In the genomic region with DNA sequence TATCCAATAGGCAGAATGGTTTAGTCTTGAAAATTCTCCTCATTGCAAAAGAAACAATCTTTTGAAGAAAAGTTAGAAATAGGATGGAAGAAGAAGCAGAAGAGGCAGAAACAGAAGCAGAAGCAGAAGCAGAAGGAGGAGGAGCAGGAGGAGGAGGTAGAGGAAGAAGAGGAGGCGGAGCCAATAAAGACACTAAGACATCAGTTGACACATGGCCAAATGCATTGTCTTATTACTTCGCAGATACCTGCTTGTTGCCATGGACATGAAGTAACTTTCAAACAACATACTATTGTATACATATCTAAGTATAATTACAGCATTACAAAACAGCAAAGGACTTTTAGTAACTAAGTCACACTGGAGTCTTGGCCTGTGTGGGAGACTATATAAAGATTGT, we compare ENCODE assay signal across 25 cellular contexts.
"Had no signal": no experiment of that assay in that cellular context is flagged by ENCODE, and none has a peak within 500 bp of the region (broad histone marks: within the 10 kb centered on the region; RNA-seq: fewer than 3 reads in every experiment).

No MANE protein-coding gene starts in this region.

- H3K79me2 ChIP-seq: parathyroid adenoma had no signal

- H3K4me3 ChIP-seq: coronary artery, gastrocnemius medialis, heart left ventricle, lung, neural progenitor cell, right lobe of liver, thoracic aorta, tibial nerve, upper lobe of left lung had no signal

- H3K27me3 ChIP-seq: gastrocnemius medialis, heart left ventricle, neural progenitor cell, right lobe of liver, tibial nerve, upper lobe of left lung had no signal

- H3K9me3 ChIP-seq: gastrocnemius medialis, heart left ventricle, right lobe of liver, thoracic aorta, tibial nerve, upper lobe of left lung had no signal

- H3K36me3 Mint-ChIP-seq: naive thymus-derived CD4-positive, alpha-beta T cell; neural progenitor cell; stimulated activated naive B cell treated with anti-CD40 and anti-IgM and Interleukin-4, amounts not matched to agents 10 μg/mL and 1 μg/mL and 100 μg/mL, for 72 hours had no signal

- H3K27me3 Mint-ChIP-seq: progenitor cell of endocrine pancreas; stimulated activated naive CD8-positive, alpha-beta T cell treated with anti-CD3 and anti-CD28 coated beads, Interleukin-15, Interleukin-2, amounts not matched to agents 100 ng/mL and 50 ng/mL, for 24 hours had no signal

- H3K4me1 ChIP-seq: gastrocnemius medialis, heart left ventricle, parathyroid adenoma, right lobe of liver, upper lobe of left lung had no signal

- H3K4me3 Mint-ChIP-seq: naive thymus-derived CD4-positive, alpha-beta T cell; nephron; neural progenitor cell; stimulated activated naive B cell treated with anti-CD40 and anti-IgM and Interleukin-4, amounts not matched to agents 10 μg/mL and 1 μg/mL and 100 μg/mL, for 72 hours; stimulated activated naive CD8-positive, alpha-beta T cell treated with anti-CD3 and anti-CD28 coated beads, Interleukin-15, Interleukin-2, amounts not matched to agents 100 ng/mL and 50 ng/mL, for 24 hours had no signal

- H3K27ac Mint-ChIP-seq: naive thymus-derived CD4-positive, alpha-beta T cell; nephron; neural progenitor cell; stimulated activated naive B cell treated with anti-CD40 and anti-IgM and Interleukin-4, amounts not matched to agents 10 μg/mL and 1 μg/mL and 100 μg/mL, for 72 hours; stimulated activated naive CD8-positive, alpha-beta T cell treated with anti-CD3 and anti-CD28 coated beads, Interleukin-15, Interleukin-2, amounts not matched to agents 100 ng/mL and 50 ng/mL, for 24 hours had no signal

- H3K27ac ChIP-seq: coronary artery, epithelial cell of prostate, gastrocnemius medialis, heart left ventricle, neural progenitor cell, parathyroid adenoma, right lobe of liver, thoracic aorta, tibial nerve, upper lobe of left lung had no signal

- H3K9me3 Mint-ChIP-seq: nephron; neural progenitor cell; stimulated activated naive B cell treated with anti-CD40 and anti-IgM and Interleukin-4, amounts not matched to agents 10 μg/mL and 1 μg/mL and 100 μg/mL, for 72 hours; stimulated activated naive CD8-positive, alpha-beta T cell treated with anti-CD3 and anti-CD28 coated beads, Interleukin-15, Interleukin-2, amounts not matched to agents 100 ng/mL and 50 ng/mL, for 24 hours had no signal

- H3K9ac ChIP-seq: neural progenitor cell, parathyroid adenoma had no signal

- H2AFZ ChIP-seq: neural progenitor cell, parathyroid adenoma had no signal

- H3K4me1 Mint-ChIP-seq: naive thymus-derived CD4-positive, alpha-beta T cell; nephron; stimulated activated naive B cell treated with anti-CD40 and anti-IgM and Interleukin-4, amounts not matched to agents 10 μg/mL and 1 μg/mL and 100 μg/mL, for 72 hours had no signal

- H3K36me3 ChIP-seq: gastrocnemius medialis, heart left ventricle, neural progenitor cell, right lobe of liver, thoracic aorta, tibial nerve, upper lobe of left lung had no signal

- DNase-seq: effector CD4-positive, alpha-beta T cell; foreskin fibroblast; gastrocnemius medialis; heart left ventricle; hippocampal formation; kidney glomerular epithelial cell; mesenchymal stem cell; midbrain; naive thymus-derived CD4-positive, alpha-beta T cell; right lobe of liver; small intestine; stimulated activated CD4-positive, alpha-beta T cell treated with anti-CD3 and anti-CD28 coated beads, Interleukin-15, amount 100 ng/mL, for 24 hours; stimulated activated CD4-positive, alpha-beta T cell treated with anti-CD3 and anti-CD28 coated beads, Interleukin-2, amount 100 ng/mL, for 48 hours; stimulated activated naive B cell treated with anti-CD40 and anti-IgM and Interleukin-4, amounts not matched to agents 10 μg/mL and 1 μg/mL and 100 μg/mL, for 72 hours; upper lobe of left lung had no signal

- H3K4me2 ChIP-seq: neural progenitor cell had no signal
